8 cellular contexts compared by ENCODE assay signal in the genomic region with DNA sequence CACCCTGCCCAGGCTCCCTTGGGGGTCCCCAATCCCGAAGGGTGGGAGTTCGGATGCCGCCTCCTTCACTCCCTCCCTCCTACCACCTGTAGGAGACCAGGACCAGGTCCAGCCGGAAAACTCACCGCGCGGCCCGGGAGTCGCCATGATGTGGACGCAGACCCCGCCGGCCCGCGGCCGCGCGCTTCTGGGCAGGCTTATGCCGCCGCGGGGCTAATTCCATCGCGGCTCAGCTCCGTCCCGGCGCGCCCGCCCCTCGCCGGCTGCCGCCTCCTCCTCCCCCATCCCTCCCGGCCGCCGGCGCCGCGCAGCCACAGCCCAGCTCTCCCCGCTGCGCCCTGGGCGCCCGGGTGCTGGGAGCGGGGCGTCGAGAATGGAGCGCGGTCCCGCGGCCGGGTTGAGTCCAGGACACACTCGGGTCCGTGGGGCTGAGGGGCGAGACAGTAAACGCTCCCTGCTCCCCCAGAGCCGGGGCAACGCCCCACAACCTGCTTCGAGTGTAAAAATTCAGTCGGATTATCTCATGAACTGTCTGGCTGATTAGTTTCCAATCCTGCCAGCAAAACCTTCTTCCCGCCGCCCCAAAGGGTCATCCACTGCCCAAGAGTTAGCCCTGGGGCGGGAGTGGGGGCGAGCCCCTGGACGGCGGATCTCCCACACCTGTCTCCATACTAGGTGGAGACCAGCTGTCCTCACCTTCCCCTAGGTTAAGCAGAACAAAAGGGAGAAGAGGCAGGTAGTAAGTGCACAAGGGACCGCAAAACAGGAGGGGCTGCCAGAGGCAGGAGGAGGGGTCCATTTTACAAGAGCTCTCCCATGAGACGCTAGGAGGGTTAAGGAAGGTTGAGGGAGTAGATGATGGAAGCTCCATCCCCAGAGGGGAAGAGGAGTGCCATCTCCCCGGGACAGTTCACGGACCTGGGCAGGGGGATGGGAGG. TPM values are rescaled to one million over a fixed set of nuclear protein-coding genes. Genes with fewer than 3 reads are reported as not detected.
DNase-seq lines count a peak whose midpoint lies in the region; ATAC-seq, FAIRE-seq and TF ChIP-seq lines count a peak whose summit lies in the region.

A gene (minus strand): TSS at position 189 of the 938 bp plus-strand sequence. CDS start 42 bp downstream, at position 147.

- DNase-seq in AG08396 (ENCODE audit: low spot score) (peak; percentile 39), NCI-H2227 (lab: John Stamatoyannopoulos, UW; ENCODE audit: unreplicated experiment) (peak; percentile 74), epithelial cell of proximal tubule (ENCODE audit: low read depth) (no peak), myocyte (ENCODE audit: low read depth) (peak; percentile 18), small intestine (no peak), GM13976 (ENCODE audit: low spot score) (no peak), SHP77 (lab: John Stamatoyannopoulos, UW) (no peak)

- no peak within 1 kb of the TSS for H3K27ac ChIP-seq in small intestine (ENCODE audit: low read depth in 1 of 2, low read length in 1 of 2)

- no peak for TF ChIP-seq CTCF in epithelial cell of proximal tubule (conservative IDR thresholded peaks at IDR 0.05; ENCODE audit: low read depth, low read length)
- TF ChIP-seq CTCF in GM13976 (IDR thresholded peaks at IDR 0.05; ENCODE audit: borderline replicate concordance, control extremely low read depth, extremely low read depth, insufficient read depth, missing control alignments): no peak

- H3K4me1 ChIP-seq in small intestine (ENCODE audit: control insufficient read depth in 2 of 2, insufficient read depth in 1 of 2, low read depth in 1 of 2, low read length in 1 of 2): peaks cover 0 to 2% of the 10 kb centered on the region in 2 donors

- WGBS in small intestine, 3 donors: 5 to 7% (median 7%) methylated on average over 52 to 66 of the region's 66 CpGs

- no peaks in the 10 kb centered on the region for H3K9me3 ChIP-seq in small intestine (ENCODE audit: control insufficient read depth, low read depth)

- H3K36me3 ChIP-seq in small intestine (ENCODE audit: control insufficient read depth in 2 of 2, insufficient read depth in 2 of 2, low read length in 2 of 2): no peaks in the 10 kb centered on the region

- peaks cover 13 to 22% of the 10 kb centered on the region in 2 donors for H3K27me3 ChIP-seq in small intestine (ENCODE audit: control insufficient read depth in 2 of 2, insufficient read depth in 2 of 2, low read length in 2 of 2)

- in situ Hi-C loops in GM13976 (cut with MboI; ENCODE audit: low sequenced_read_pairs, unreplicated experiment): no loop called here

- no peak for ATAC-seq in GM19397 (IDR thresholded peaks at IDR 0.05; ENCODE audit: unreplicated experiment)

- FAIRE-seq in small intestine (lab: Jason Lieb, UNC): no peak

- H3K4me3 ChIP-seq in epithelial cell of proximal tubule (ENCODE audit: low read depth, low read length) (peak within 1 kb of the TSS; percentile 11), small intestine (ENCODE audit: low read depth in 1 of 2, low read length in 2 of 2) (no peak within 1 kb of the TSS)

RNA-seq across cellular contexts. Expression of the gene that starts here (rescaled TPM):
- total RNA-seq in epithelial cell of proximal tubule: 1.2 and 1.7 TPM in 2 replicates
- total RNA-seq in myocyte: 2.2 and 7.8 TPM in 2 replicates
- 7.3 TPM for polyA plus RNA-seq in myocyte (2012)
- 1 to 10 TPM in 1 of 3 donors, not detected in 2; 6.2 TPM for polyA plus RNA-seq in small intestine

Comparison
In these comparisons a context has a peak if more than half of its experiments do, and no peak if none do; other contexts are left out.
1. DNase-seq: peak in AG08396 (single experiment), NCI-H2227 (single experiment) and myocyte (single experiment); none in epithelial cell of proximal tubule (single experiment), small intestine (single experiment), GM13976 (single experiment) and SHP77 (0 of 2).